Comparison of ENCODE assay signal across 8 cellular contexts in genomic region chr3:129605593-129606521, GRCh38. TPM values are rescaled to one million over a fixed set of nuclear protein-coding genes. Genes with fewer than 3 reads are reported as not detected.
DNase-seq lines count a peak whose midpoint lies in the region; ATAC-seq and TF ChIP-seq lines count a peak whose summit lies in the region.

No MANE protein-coding gene starts in this region.

- ATAC-seq in HG03025 (IDR thresholded peaks at IDR 0.05; ENCODE audit: low FRiP score, unreplicated experiment): no peak

- peaks cover 45 to 56% (median 53%) of the 10 kb centered on the region in 11 experiments for H4K20me1 ChIP-seq in BLaER1 treated with 17β-estradiol and CSF1 and Interleukin-3, amounts not matched to agents 10 nM and 100 nM

- H3K9me3 ChIP-seq in BLaER1 treated with 17β-estradiol and CSF1 and Interleukin-3, amounts not matched to agents 10 nM and 100 nM (replicated peaks in 1 of 11): no peaks in the 10 kb centered on the region
- H3K9me3 ChIP-seq in iPS-20b (ENCODE audit: insufficient read depth, low read depth, low read length): no peaks in the 10 kb centered on the region

- DNase-seq in HT1080 (ENCODE audit: low read depth): peak; percentile 54
- DNase-seq in T follicular helper cell (ENCODE audit: low read depth): peak; percentile 34
- peak; percentile 28 for DNase-seq in stimulated activated CD4-positive, alpha-beta T cell treated with anti-CD3 and anti-CD28 coated beads, Interleukin-12 subunit alpha, Interleukin-12 subunit beta, amount 100 ng/mL, for 4 hours
- DNase-seq in OCI-M2 (lab: John Stamatoyannopoulos, UW; ENCODE audit: unreplicated experiment): no peak

- peaks cover 0 to 5% (median 0%) of the 10 kb centered on the region in 5 experiments for H3K9me3 Mint-ChIP-seq in brain

- peaks cover 56 to 82% (median 76%) of the 10 kb centered on the region in 10 experiments for H3K4me1 ChIP-seq in BLaER1 treated with 17β-estradiol and CSF1 and Interleukin-3, amounts not matched to agents 10 nM and 100 nM
- H3K4me1 ChIP-seq in iPS-20b (ENCODE audit: insufficient read depth, low read length): peaks cover 24% of the 10 kb centered on the region

- peak overlapping the region; percentile 33 to 100 (median 99) for H3K4me2 ChIP-seq in BLaER1 treated with 17β-estradiol and CSF1 and Interleukin-3, amounts not matched to agents 10 nM and 100 nM

- peak overlapping the region; percentile 89 to 97 (median 95) for H3K4me3 Mint-ChIP-seq in brain

- H3K4me1 Mint-ChIP-seq in brain: peaks cover 49% of the 10 kb centered on the region

- no peaks in the 10 kb centered on the region for H3K27me3 ChIP-seq in BLaER1 treated with 17β-estradiol and CSF1 and Interleukin-3, amounts not matched to agents 10 nM and 100 nM
- H3K27me3 ChIP-seq in iPS-20b (ENCODE audit: insufficient read depth, low read length): peaks cover 49% of the 10 kb centered on the region

- H3K9ac ChIP-seq in BLaER1 treated with 17β-estradiol and CSF1 and Interleukin-3, amounts not matched to agents 10 nM and 100 nM: peak overlapping the region; percentile 80 to 95 (median 87)
- H3K9ac ChIP-seq in iPS-20b (ENCODE audit: low read depth, low read length): no peak overlapping the region

- H3K36me3 ChIP-seq in BLaER1 treated with 17β-estradiol and CSF1 and Interleukin-3, amounts not matched to agents 10 nM and 100 nM: peaks cover 0 to 41% (median 12%) of the 10 kb centered on the region in 11 experiments; a peak in 13 of 22 replicates
- H3K36me3 ChIP-seq in iPS-20b (ENCODE audit: insufficient read depth, low read depth, low read length): no peaks in the 10 kb centered on the region

- peaks cover 28% of the 10 kb centered on the region for H3K27me3 Mint-ChIP-seq in brain

- H3K27ac Mint-ChIP-seq in brain: peak overlapping the region; percentile 73 to 99 (median 85)

- peak overlapping the region; percentile 54 to 86 (median 78) for H3K27ac ChIP-seq in BLaER1 treated with 17β-estradiol and CSF1 and Interleukin-3, amounts not matched to agents 10 nM and 100 nM
- H3K27ac ChIP-seq in iPS-20b (ENCODE audit: low read length): no peak overlapping the region

- H3K36me3 Mint-ChIP-seq in brain: no peaks in the 10 kb centered on the region

- TF ChIP-seq CTCF in brain (conservative IDR thresholded peaks at IDR 0.05): no peak

- peak overlapping the region; percentile 75 to 98 (median 84) for H3K4me3 ChIP-seq in BLaER1 treated with 17β-estradiol and CSF1 and Interleukin-3, amounts not matched to agents 10 nM and 100 nM
- H3K4me3 ChIP-seq in iPS-20b (ENCODE audit: low read length): peak overlapping the region; percentile 63; the same call in 1 of the 2 replicates

RNA-seq across cellular contexts. Expression of gene PLXND1, which starts 0.6 kb away (rescaled TPM):
- 26.7 and 28.5 TPM in 2 replicates for total RNA-seq in HT1080 (2014; rRNA removed; shearing (Covaris generic))
- 17.4 and 26.9 TPM in 2 replicates for polyA plus RNA-seq in HT1080 (2015; cell fraction: cytosol; rRNA removed)
- polyA plus RNA-seq in HT1080 (2015; cell fraction: nucleus; rRNA removed): 41.3 and 46.6 TPM in 2 replicates
- 151 TPM for polyA plus RNA-seq in brain (ENCODE audit: insufficient read depth, low read depth, low replicate concordance)
